ENCODE assay signal across 22 cellular contexts in the genomic region with DNA sequence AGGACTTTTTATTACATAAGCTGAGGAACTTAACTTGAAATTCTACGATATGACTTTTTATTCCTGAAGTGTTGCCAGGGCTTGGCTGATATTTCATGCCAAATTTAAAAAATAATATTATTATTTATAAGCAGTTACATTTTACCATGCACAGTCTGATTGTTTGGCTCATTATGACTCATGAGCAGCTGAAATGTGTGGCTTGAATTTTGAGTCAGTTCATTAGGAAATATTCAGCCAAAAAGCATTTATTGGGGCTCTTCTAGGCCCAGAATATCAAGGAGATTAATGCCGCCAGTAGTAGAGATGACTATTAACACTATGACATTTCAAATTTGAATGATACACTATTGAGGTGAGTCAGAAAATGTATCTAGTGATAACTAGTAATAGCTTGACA.
"Had no signal": no experiment of that assay in that cellular context is flagged by ENCODE, and none has a peak within 500 bp of the region (broad histone marks: within the 10 kb centered on the region; RNA-seq: fewer than 3 reads in every experiment).

No MANE protein-coding gene starts in this region.

- H3K4me3 Mint-ChIP-seq: activated CD4-positive, alpha-beta T cell treated with anti-CD3 and anti-CD28 coated beads for 36 hours; activated naive CD4-positive, alpha-beta T cell treated with anti-CD3 and anti-CD28 coated beads, Interleukin-2, amount 50 U/mL, for 24 hours; naive thymus-derived CD4-positive, alpha-beta T cell; neural progenitor cell; stimulated activated effector memory CD8-positive, alpha-beta T cell treated with anti-CD3 and anti-CD28 coated beads, Interleukin-12 subunit alpha, Interleukin-12 subunit beta, amount 100 ng/mL, for 72 hours; T-cell; WTC11 had no signal

- H3K9me3 Mint-ChIP-seq: activated naive CD4-positive, alpha-beta T cell treated with anti-CD3 and anti-CD28 coated beads, Interleukin-2, amount 50 U/mL, for 24 hours; neural progenitor cell; WTC11 had no signal

- H3K36me3 Mint-ChIP-seq: activated naive CD4-positive, alpha-beta T cell treated with anti-CD3 and anti-CD28 coated beads, Interleukin-2, amount 50 U/mL, for 24 hours; naive thymus-derived CD4-positive, alpha-beta T cell; neural progenitor cell; stimulated activated effector memory CD8-positive, alpha-beta T cell treated with anti-CD3 and anti-CD28 coated beads, Interleukin-12 subunit alpha, Interleukin-12 subunit beta, amount 100 ng/mL, for 72 hours; T-cell; WTC11 had no signal

- H3K4me1 Mint-ChIP-seq: activated CD4-positive, alpha-beta T cell treated with anti-CD3 and anti-CD28 coated beads for 36 hours; activated naive CD4-positive, alpha-beta T cell treated with anti-CD3 and anti-CD28 coated beads, Interleukin-2, amount 50 U/mL, for 24 hours; stimulated activated effector memory CD8-positive, alpha-beta T cell treated with anti-CD3 and anti-CD28 coated beads, Interleukin-12 subunit alpha, Interleukin-12 subunit beta, amount 100 ng/mL, for 72 hours; T-cell had no signal

- H3K27ac ChIP-seq: epithelial cell of prostate, neural progenitor cell, pancreas, right lobe of liver, upper lobe of right lung had no signal

- H3K4me3 ChIP-seq: adrenal gland, gastrocnemius medialis, neural progenitor cell, pancreas, right lobe of liver, smooth muscle cell, thoracic aorta, upper lobe of right lung had no signal

- DNase-seq: activated CD4-positive, alpha-beta T cell treated with anti-CD3 and anti-CD28 coated beads for 36 hours; activated CD4-positive, alpha-beta T cell treated with anti-CD3 and anti-CD28 coated beads, Interleukin-2, amount 50 U/mL, for 48 hours; activated gamma-delta T cell; adrenal gland; dermis blood vessel endothelial cell; gastrocnemius medialis; head of caudate nucleus; kidney glomerular epithelial cell; mesenchymal stem cell; naive thymus-derived CD4-positive, alpha-beta T cell; pancreas; right lobe of liver; stimulated activated CD4-positive, alpha-beta T cell treated with anti-CD3 and anti-CD28 coated beads, Interleukin-4, amount 100 ng/mL, for 24 hours; T-cell; upper lobe of right lung had no signal

- ATAC-seq: activated CD4-positive, alpha-beta T cell treated with anti-CD3 and anti-CD28 coated beads for 36 hours; gastrocnemius medialis; naive thymus-derived CD4-positive, alpha-beta T cell; pancreas; right lobe of liver; stimulated activated effector memory CD8-positive, alpha-beta T cell treated with anti-CD3 and anti-CD28 coated beads, Interleukin-12 subunit alpha, Interleukin-12 subunit beta, amount 100 ng/mL, for 72 hours; T-cell; upper lobe of right lung; WTC11 had no signal

- H3K27ac Mint-ChIP-seq: activated CD4-positive, alpha-beta T cell treated with anti-CD3 and anti-CD28 coated beads for 36 hours; activated naive CD4-positive, alpha-beta T cell treated with anti-CD3 and anti-CD28 coated beads, Interleukin-2, amount 50 U/mL, for 24 hours; naive thymus-derived CD4-positive, alpha-beta T cell; neural progenitor cell; stimulated activated effector memory CD8-positive, alpha-beta T cell treated with anti-CD3 and anti-CD28 coated beads, Interleukin-12 subunit alpha, Interleukin-12 subunit beta, amount 100 ng/mL, for 72 hours; T-cell; WTC11 had no signal
